In the genomic region with DNA sequence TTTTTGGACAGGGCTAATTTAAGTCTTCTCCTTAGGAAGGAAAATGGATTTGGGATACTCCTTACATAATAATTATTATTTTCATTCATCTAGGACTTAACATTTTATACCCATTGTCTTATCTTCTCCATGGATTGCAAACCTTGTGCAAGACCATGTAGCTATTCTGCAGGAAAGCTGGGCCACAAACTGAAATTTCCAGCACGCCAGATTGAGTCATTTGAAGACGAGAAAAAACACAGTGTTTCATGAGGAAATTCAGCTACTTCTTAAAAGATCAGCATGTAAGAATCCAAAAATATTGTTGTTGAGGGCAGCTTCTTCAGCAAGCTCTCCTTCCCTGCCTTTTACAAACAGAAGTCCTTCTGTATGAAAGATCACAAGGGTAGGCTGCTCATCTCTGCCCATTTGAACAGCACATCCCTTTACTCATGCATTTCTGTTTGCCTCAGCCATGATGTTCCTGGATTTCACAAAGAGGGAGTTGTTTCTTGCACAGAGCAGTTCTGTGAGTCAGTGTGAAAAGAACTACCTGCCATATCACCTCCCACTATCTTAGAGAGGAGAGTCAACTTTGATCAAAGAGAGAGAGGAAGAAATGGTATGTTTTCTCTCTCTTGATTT, we compare ENCODE assay signal across 9 cellular contexts.
DNase-seq lines count a peak whose midpoint lies in the region; ATAC-seq and TF ChIP-seq lines count a peak whose summit lies in the region.
"Had no signal": no experiment of that assay in that cellular context is flagged by ENCODE, and none has a peak within 500 bp of the region (broad histone marks: within the 10 kb centered on the region; RNA-seq: fewer than 3 reads in every experiment).

No MANE protein-coding gene starts in this region.

- H3K4me1 ChIP-seq in tibial artery: peaks cover 0 to 69% (median 41%) of the 10 kb centered on the region in 4 donors

- ATAC-seq in HG03196 (IDR thresholded peaks at IDR 0.05; ENCODE audit: unreplicated experiment): no peak
- no peak for ATAC-seq in GM18858 (IDR thresholded peaks at IDR 0.05; ENCODE audit: unreplicated experiment)

- H3K27ac Mint-ChIP-seq in activated naive CD4-positive, alpha-beta T cell treated with anti-CD3 and anti-CD28 coated beads, Interleukin-2, amount 50 U/mL, for 24 hours: peak overlapping the region; percentile 98
- no peak overlapping the region for H3K27ac Mint-ChIP-seq in activated naive CD8-positive, alpha-beta T cell treated with anti-CD3 and anti-CD28 coated beads for 36 hours

- H3K27ac ChIP-seq in tibial artery: peak overlapping the region; percentile 55 to 81

- intact Hi-C loops in tibial artery (cut with DNase I; ENCODE audit: low total_unique reads): no loop called here

- peaks cover 7% of the 10 kb centered on the region for H3K9me3 Mint-ChIP-seq in activated naive CD4-positive, alpha-beta T cell treated with anti-CD3 and anti-CD28 coated beads, Interleukin-2, amount 50 U/mL, for 24 hours
- peaks cover 7% of the 10 kb centered on the region for H3K9me3 Mint-ChIP-seq in activated naive CD8-positive, alpha-beta T cell treated with anti-CD3 and anti-CD28 coated beads for 36 hours

- H3K36me3 ChIP-seq in tibial artery: no peaks in the 10 kb centered on the region

- no peak for DNase-seq in activated naive CD4-positive, alpha-beta T cell treated with Interleukin-2 at 50 U/mL for 16 hours
- DNase-seq in activated naive CD8-positive, alpha-beta T cell treated with anti-CD3 and anti-CD28 coated beads for 36 hours: no peak
- DNase-seq in inferior parietal cortex (ENCODE audit: extremely low spot score): peak; percentile 64
- peak in 1 of 2 donors; percentile 45 for DNase-seq in tibial artery
- no peak for DNase-seq in stimulated activated naive CD4-positive, alpha-beta T cell treated with Interleukin-2 at 50 U/mL for 16 hours (lab: John Stamatoyannopoulos, UW)
- DNase-seq: activated CD8-positive, alpha-beta memory T cell treated with anti-CD3 and anti-CD28 coated beads, Interleukin-2, amount 50 U/mL, for 4 hours had no signal

- no peaks in the 10 kb centered on the region for H3K27me3 Mint-ChIP-seq in activated naive CD4-positive, alpha-beta T cell treated with anti-CD3 and anti-CD28 coated beads, Interleukin-2, amount 50 U/mL, for 24 hours
- H3K27me3 Mint-ChIP-seq in activated naive CD8-positive, alpha-beta T cell treated with anti-CD3 and anti-CD28 coated beads for 36 hours: no peaks in the 10 kb centered on the region

- H3K4me3 Mint-ChIP-seq in activated naive CD4-positive, alpha-beta T cell treated with anti-CD3 and anti-CD28 coated beads, Interleukin-2, amount 50 U/mL, for 24 hours: peak overlapping the region; percentile 79
- H3K4me3 Mint-ChIP-seq in activated naive CD8-positive, alpha-beta T cell treated with anti-CD3 and anti-CD28 coated beads for 36 hours: peak overlapping the region; percentile 54

- peaks cover 65% of the 10 kb centered on the region for H3K4me1 Mint-ChIP-seq in activated naive CD4-positive, alpha-beta T cell treated with anti-CD3 and anti-CD28 coated beads, Interleukin-2, amount 50 U/mL, for 24 hours
- H3K4me1 Mint-ChIP-seq in activated naive CD8-positive, alpha-beta T cell treated with anti-CD3 and anti-CD28 coated beads for 36 hours: peaks cover 57% of the 10 kb centered on the region

- peaks cover 6% of the 10 kb centered on the region for H3K36me3 Mint-ChIP-seq in activated naive CD4-positive, alpha-beta T cell treated with anti-CD3 and anti-CD28 coated beads, Interleukin-2, amount 50 U/mL, for 24 hours
- H3K36me3 Mint-ChIP-seq in activated naive CD8-positive, alpha-beta T cell treated with anti-CD3 and anti-CD28 coated beads for 36 hours: peaks cover 34% of the 10 kb centered on the region

- no peaks in the 10 kb centered on the region for H3K9me3 ChIP-seq in tibial artery

- no peak for TF ChIP-seq CTCF in tibial artery (IDR thresholded peaks at IDR 0.05)

- no peaks in the 10 kb centered on the region for H3K27me3 ChIP-seq in tibial artery

- no peak overlapping the region for H3K4me3 ChIP-seq in tibial artery
